2 cellular contexts compared by ENCODE assay signal in genomic region chr16:3115561-3115960, GRCh38.
TF ChIP-seq lines count a peak whose summit lies in the region.

No MANE protein-coding gene starts in this region.

TF ChIP-seq in SK-N-SH, 30 proteins besides CTCF, POLR2A, EP300 and RAD21 (continued from another document):
- TF ChIP-seq FOXM1 (IDR thresholded peaks at IDR 0.05; ENCODE audit: low read depth), result no peak

TF ChIP-seq in SK-N-SH treated with all-trans-retinoic acid at 6 μM for 48 hours, 23 proteins besides CTCF, POLR2A, EP300 and RAD21 (continued from another document):
- no peak for TF ChIP-seq TCF4 (CRISPR knock-in tag; IDR thresholded peaks at IDR 0.05; ENCODE audit: borderline replicate concordance)
- no peak for TF ChIP-seq OSR1 (CRISPR knock-in tag; IDR thresholded peaks at IDR 0.05)
